ENCODE assay signal across 12 cellular contexts in genomic region chr12:57513266-57513665, GRCh38.
"Had no signal": no experiment of that assay in that cellular context is flagged by ENCODE, and none has a peak within 500 bp of the region (broad histone marks: within the 10 kb centered on the region; RNA-seq: fewer than 3 reads in every experiment).

No MANE protein-coding gene starts in this region.

- H3K4me2 ChIP-seq: hepatocyte had no signal

- H3K27me3 ChIP-seq: gastroesophageal sphincter, hepatocyte, neutrophil, right atrium auricular region had no signal

- H2AFZ ChIP-seq: hepatocyte had no signal

- ATAC-seq: gastroesophageal sphincter had no signal

- H3K9me3 Mint-ChIP-seq: activated CD4-positive, alpha-beta memory T cell treated with anti-CD3 and anti-CD28 coated beads, Interleukin-2, amount 10 ng/mL, durations not matched to agents 7 days and 5 days; T-helper 2 cell treated with Interferon-gamma antibody and Interleukin-4, amounts not matched to agents 5 μg/mL and 100 μg/mL, for 36 hours had no signal

- H3K4me3 ChIP-seq: gastroesophageal sphincter, hepatocyte, right atrium auricular region, skin epidermis had no signal

- H3K4me3 Mint-ChIP-seq: activated CD4-positive, alpha-beta memory T cell treated with anti-CD3 and anti-CD28 coated beads, Interleukin-2, amount 10 ng/mL, durations not matched to agents 7 days and 5 days; T-helper 2 cell treated with Interferon-gamma antibody and Interleukin-4, amounts not matched to agents 5 μg/mL and 100 μg/mL, for 36 hours had no signal

- H3K27me3 Mint-ChIP-seq: activated CD4-positive, alpha-beta memory T cell treated with anti-CD3 and anti-CD28 coated beads, Interleukin-2, amount 10 ng/mL, durations not matched to agents 7 days and 5 days had no signal

- H3K27ac ChIP-seq: hepatocyte, neutrophil, right atrium auricular region, skin epidermis had no signal

- H3K27ac Mint-ChIP-seq: activated CD4-positive, alpha-beta memory T cell treated with anti-CD3 and anti-CD28 coated beads, Interleukin-2, amount 10 ng/mL, durations not matched to agents 7 days and 5 days; T-helper 2 cell treated with Interferon-gamma antibody and Interleukin-4, amounts not matched to agents 5 μg/mL and 100 μg/mL, for 36 hours had no signal

- H3K9me3 ChIP-seq: gastroesophageal sphincter, neutrophil, right atrium auricular region had no signal

- DNase-seq: activated CD4-positive, alpha-beta memory T cell treated with anti-CD3 and anti-CD28 coated beads, Interleukin-2, amount 10 ng/mL, durations not matched to agents 7 days and 5 days; activated CD4-positive, alpha-beta T cell treated with anti-CD3 and anti-CD28 coated beads for 1 hour; activated CD8-positive, alpha-beta memory T cell treated with anti-CD3 and anti-CD28 coated beads, Interleukin-2, amount 50 U/mL, for 48 hours; activated effector memory CD4-positive, alpha-beta T cell treated with anti-CD3 and anti-CD28 coated beads, Interleukin-2, amount 50 U/mL, for 16 hours; caudate nucleus; trophoblast cell had no signal
